ENCODE assay signal across 8 cellular contexts in genomic region chr5:50967388-50968039, GRCh38.
DNase-seq lines count a peak whose midpoint lies in the region; ATAC-seq lines count a peak whose summit lies in the region.

No MANE protein-coding gene starts in this region.

- no peak overlapping the region for H3K27ac ChIP-seq in iPS-18a (ENCODE audit: low read length)

- H3K4me1 Mint-ChIP-seq in T-helper 1 cell treated with Interleukin-12 subunit alpha and Interleukin-12 subunit beta and Interleukin-4 antibody, amounts not matched to agents 30 μg/mL and 1 μg/mL, for 36 hours (ENCODE audit: low read depth): peaks cover 33% of the 10 kb centered on the region
- H3K4me1 Mint-ChIP-seq in T-cell: peaks cover 62 to 64% (median 63%) of the 10 kb centered on the region in 3 donors
- H3K4me1 Mint-ChIP-seq in stimulated activated effector memory CD8-positive, alpha-beta T cell treated with anti-CD3 and anti-CD28 coated beads, Interleukin-12 subunit alpha, Interleukin-12 subunit beta, amount 100 ng/mL, for 72 hours: peaks cover 62% of the 10 kb centered on the region

- H3K27ac Mint-ChIP-seq in T-helper 1 cell treated with Interleukin-12 subunit alpha and Interleukin-12 subunit beta and Interleukin-4 antibody, amounts not matched to agents 30 μg/mL and 1 μg/mL, for 36 hours: no peak overlapping the region
- peak overlapping the region in 1 of 2 donors; percentile 27 for H3K27ac Mint-ChIP-seq in T-cell
- H3K27ac Mint-ChIP-seq in stimulated activated effector memory CD8-positive, alpha-beta T cell treated with anti-CD3 and anti-CD28 coated beads, Interleukin-12 subunit alpha, Interleukin-12 subunit beta, amount 100 ng/mL, for 72 hours: no peak overlapping the region

- H3K36me3 ChIP-seq in iPS-18a (ENCODE audit: control insufficient read depth, low read depth, low read length): no peaks in the 10 kb centered on the region

- peaks cover 39% of the 10 kb centered on the region for H3K4me1 ChIP-seq in iPS-18a (ENCODE audit: control insufficient read depth, low read depth, low read length)

- H3K4me3 ChIP-seq in iPS-18a (ENCODE audit: low read length): peak overlapping the region; percentile 60

- POLR2A ChIA-PET in T-cell (lab: Charles Lee): no interaction called here

- DNase-seq in T-helper 1 cell: no peak
- DNase-seq in T-cell: no peak
- DNase-seq in stimulated activated effector memory CD8-positive, alpha-beta T cell treated with anti-CD3 and anti-CD28 coated beads, Interleukin-12 subunit alpha, Interleukin-12 subunit beta, amount 100 ng/mL, for 72 hours (ENCODE audit: low spot score in 2 of 2): no peak
- no peak for DNase-seq in NCI-H2196 (lab: John Stamatoyannopoulos, UW; ENCODE audit: unreplicated experiment)
- no peak for DNase-seq in mucosa of gallbladder (ENCODE audit: low spot score)
- no peak for DNase-seq in HPDE6-E6E7 (ENCODE audit: extremely low spot score)

- CTCF ChIA-PET in T-cell (lab: Charles Lee): interaction anchor here (0.5 to 0.6 kb wide), 2 partner anchors 101 to 459 kb away, joined by 3 to 5 read pairs; no protein-coding TSS in a partner anchor

- H3K9me3 ChIP-seq in iPS-18a (ENCODE audit: control insufficient read depth, low read depth, low read length): no peaks in the 10 kb centered on the region

- H3K9ac ChIP-seq in iPS-18a (ENCODE audit: low read length): no peak overlapping the region

- peaks cover 5% of the 10 kb centered on the region for H3K36me3 Mint-ChIP-seq in T-helper 1 cell treated with Interleukin-12 subunit alpha and Interleukin-12 subunit beta and Interleukin-4 antibody, amounts not matched to agents 30 μg/mL and 1 μg/mL, for 36 hours (ENCODE audit: low read depth)
- no peaks in the 10 kb centered on the region for H3K36me3 Mint-ChIP-seq in T-cell
- H3K36me3 Mint-ChIP-seq in stimulated activated effector memory CD8-positive, alpha-beta T cell treated with anti-CD3 and anti-CD28 coated beads, Interleukin-12 subunit alpha, Interleukin-12 subunit beta, amount 100 ng/mL, for 72 hours: no peaks in the 10 kb centered on the region

- H3K27me3 ChIP-seq in iPS-18a (ENCODE audit: control insufficient read depth, insufficient read depth, low read length): peaks cover 92% of the 10 kb centered on the region

- no peaks in the 10 kb centered on the region for H3K9me3 Mint-ChIP-seq in T-helper 1 cell treated with Interleukin-12 subunit alpha and Interleukin-12 subunit beta and Interleukin-4 antibody, amounts not matched to agents 30 μg/mL and 1 μg/mL, for 36 hours
- H3K9me3 Mint-ChIP-seq in T-cell: no peaks in the 10 kb centered on the region
- no peaks in the 10 kb centered on the region for H3K9me3 Mint-ChIP-seq in stimulated activated effector memory CD8-positive, alpha-beta T cell treated with anti-CD3 and anti-CD28 coated beads, Interleukin-12 subunit alpha, Interleukin-12 subunit beta, amount 100 ng/mL, for 72 hours

- H3K27me3 Mint-ChIP-seq in T-helper 1 cell treated with Interleukin-12 subunit alpha and Interleukin-12 subunit beta and Interleukin-4 antibody, amounts not matched to agents 30 μg/mL and 1 μg/mL, for 36 hours (ENCODE audit: low read depth): peaks cover 89% of the 10 kb centered on the region
- H3K27me3 Mint-ChIP-seq in T-cell: peaks cover 67 to 86% of the 10 kb centered on the region in 2 donors

- H3K4me3 Mint-ChIP-seq in T-helper 1 cell treated with Interleukin-12 subunit alpha and Interleukin-12 subunit beta and Interleukin-4 antibody, amounts not matched to agents 30 μg/mL and 1 μg/mL, for 36 hours: peak overlapping the region; percentile 76
- H3K4me3 Mint-ChIP-seq in T-cell: peak overlapping the region; percentile 65 to 68 (median 66)
- peak overlapping the region; percentile 61 for H3K4me3 Mint-ChIP-seq in stimulated activated effector memory CD8-positive, alpha-beta T cell treated with anti-CD3 and anti-CD28 coated beads, Interleukin-12 subunit alpha, Interleukin-12 subunit beta, amount 100 ng/mL, for 72 hours

- ATAC-seq in T-cell (replicated peaks in 1 of 4): peak in 1 of 4 experiments; percentile 29
- no peak for ATAC-seq in stimulated activated effector memory CD8-positive, alpha-beta T cell treated with anti-CD3 and anti-CD28 coated beads, Interleukin-12 subunit alpha, Interleukin-12 subunit beta, amount 100 ng/mL, for 72 hours
